ENCODE assay signal across 9 cellular contexts in the genomic region with DNA sequence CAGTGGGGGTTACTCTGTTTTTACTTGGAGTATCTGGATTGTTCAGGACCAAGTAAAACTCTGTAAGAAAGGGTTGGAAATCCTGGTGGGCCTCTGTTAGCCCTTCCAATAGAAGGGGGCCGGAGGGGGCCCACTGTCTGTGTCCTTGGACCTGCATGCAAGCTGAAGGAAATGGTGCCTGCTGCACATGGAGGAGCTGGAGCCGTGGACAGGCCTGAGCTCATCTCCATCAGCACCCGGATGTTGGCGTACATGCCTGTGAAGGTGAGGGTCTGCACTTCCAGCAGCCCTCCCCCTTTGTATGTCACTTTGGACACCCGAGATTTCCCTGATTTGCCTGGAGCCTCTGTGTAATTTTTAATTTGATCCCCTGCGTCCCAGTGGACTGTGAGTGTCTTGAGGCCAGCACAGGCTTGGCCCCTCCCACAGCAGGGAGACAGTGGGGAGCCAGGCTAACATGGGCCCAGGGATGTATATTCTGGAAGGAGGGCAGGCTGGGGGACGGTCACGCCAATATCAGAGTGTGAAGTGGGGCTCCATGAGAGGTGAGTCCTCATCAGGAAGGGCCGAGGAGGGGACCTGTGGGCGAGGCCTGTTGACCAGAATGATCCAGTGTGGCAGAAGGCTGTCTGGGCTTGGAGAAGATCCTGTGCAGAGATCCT. TPM values are rescaled to one million over a fixed set of nuclear protein-coding genes. Genes with fewer than 3 reads are reported as not detected.
DNase-seq lines count a peak whose midpoint lies in the region; ATAC-seq and TF ChIP-seq lines count a peak whose summit lies in the region.
"Had no signal": no experiment of that assay in that cellular context is flagged by ENCODE, and none has a peak within 500 bp of the region (broad histone marks: within the 10 kb centered on the region; RNA-seq: fewer than 3 reads in every experiment).

No MANE protein-coding gene starts in this region.

- TF ChIP-seq CTCF in HCT116 (IDR thresholded peaks at IDR 0.05 in 2 of 3, conservative IDR thresholded peaks at IDR 0.05 in 1 of 3; ENCODE audit: borderline replicate concordance in 1 of 3, insufficient read depth in 1 of 3, low read depth in 2 of 3, low read length in 2 of 3) (no peak), epithelial cell of proximal tubule (conservative IDR thresholded peaks at IDR 0.05; ENCODE audit: low read depth, low read length) (no peak), smooth muscle cell (IDR thresholded peaks at IDR 0.05; ENCODE audit: borderline replicate concordance, insufficient read depth, poor library complexity, severe bottlenecking) (no peak)

- H4K20me1 ChIP-seq in HCT116 (ENCODE audit: insufficient read depth) (no peaks in the 10 kb centered on the region), smooth muscle cell (ENCODE audit: low read depth) (no peaks in the 10 kb centered on the region)

- peaks cover 0 to 5% (median 5%) of the 10 kb centered on the region in 3 donors for H3K9me3 Mint-ChIP-seq in T-cell

- POLR2A ChIA-PET in HCT116 (lab: Charles Lee) = interaction anchor here (0.6 kb wide), 1 partner anchor 21 kb away, joined by 3 read pairs; no protein-coding TSS in a partner anchor
- POLR2A ChIA-PET in T-cell (lab: Charles Lee) = no interaction called here

- H3K4me1 ChIP-seq in HCT116 (ENCODE audit: control insufficient read depth in 1 of 2, insufficient read depth in 2 of 2, low read length in 2 of 2) (peaks cover 24 to 38% of the 10 kb centered on the region in 2 experiments), smooth muscle cell (ENCODE audit: low read depth) (peaks cover 50% of the 10 kb centered on the region)

- H3K36me3 ChIP-seq in HCT116 (ENCODE audit: control insufficient read depth in 1 of 2, insufficient read depth in 2 of 2, low read length in 2 of 2) = no peaks in the 10 kb centered on the region
- H3K36me3 ChIP-seq in smooth muscle cell (ENCODE audit: low read depth) = no peaks in the 10 kb centered on the region
- peaks cover 11% of the 10 kb centered on the region for H3K36me3 ChIP-seq in MG63

- TF ChIP-seq POLR2A in HCT116 (IDR thresholded peaks at IDR 0.05; ENCODE audit: borderline replicate concordance, extremely low read depth, insufficient read depth, insufficient read length) = no peak

- H3K27me3 ChIP-seq in HCT116 (ENCODE audit: insufficient read depth, low read length) (no peaks in the 10 kb centered on the region), smooth muscle cell (ENCODE audit: low read depth) (no peaks in the 10 kb centered on the region), MG63 (no peaks in the 10 kb centered on the region)

- intact Hi-C loops in HCT116 (cut with micrococcal nuclease) = no loop called here

- DNase-seq in HCT116 (ENCODE audit: low read depth, low spot score) (no peak), T-cell (no peak), epithelial cell of proximal tubule (ENCODE audit: low read depth) (no peak), smooth muscle cell (lab: John Stamatoyannopoulos, UW; ENCODE audit: unreplicated experiment) (no peak), MG63 (no peak), dedifferentiated amniotic fluid mesenchymal stem cell (ENCODE audit: extremely low spot score) (no peak)
- DNase-seq: NCI-H146 had no signal

- H3K79me2 ChIP-seq in HCT116 (ENCODE audit: insufficient read depth, low read length) (peaks cover 56% of the 10 kb centered on the region; the same call in 1 of the 2 replicates), smooth muscle cell (ENCODE audit: low read depth) (peaks cover 89% of the 10 kb centered on the region)

- peaks cover 0 to 8% of the 10 kb centered on the region in 2 experiments; a peak in 1 of 4 replicates for H3K9me3 ChIP-seq in HCT116 (ENCODE audit: control insufficient read depth in 1 of 2, insufficient read depth in 1 of 2, low read depth in 1 of 2, low read length in 2 of 2)
- H3K9me3 ChIP-seq in smooth muscle cell (replicated peaks; ENCODE audit: low read depth) = no peaks in the 10 kb centered on the region
- H3K9me3 ChIP-seq in MG63 = peaks cover 6% of the 10 kb centered on the region; the same call in 1 of the 2 replicates

- H3K4me1 Mint-ChIP-seq in T-cell = peaks cover 52 to 72% (median 63%) of the 10 kb centered on the region in 3 donors

- no peaks in the 10 kb centered on the region for H3K27me3 Mint-ChIP-seq in T-cell

- H2AFZ ChIP-seq in HCT116 (ENCODE audit: low read depth, low read length, poor library complexity, severe bottlenecking) (no peak overlapping the region), smooth muscle cell (ENCODE audit: low read depth) (no peak overlapping the region)

- peak overlapping the region in 2 of 3 donors; percentile 16 to 45 for H3K4me3 Mint-ChIP-seq in T-cell

- peaks cover 9% of the 10 kb centered on the region for H3K36me3 Mint-ChIP-seq in T-cell

- RAD21 ChIA-PET in HCT116 (lab: Charles Lee; ENCODE audit: low non-redundant PET in 1 of 2, low total read pairs in 2 of 2, uncharacterized antibody in 2 of 2, unreplicated experiment in 2 of 2) = no interaction called here

- H3F3A ChIP-seq in smooth muscle cell (ENCODE audit: low read depth) = peaks cover 48% of the 10 kb centered on the region

- no TSS peak for BruUV-seq in HCT116 (replicated peaks; lab: Mats Ljungman, UMichigan)

- H3K4me2 ChIP-seq in HCT116 (ENCODE audit: low read length) (peak overlapping the region; percentile 87), smooth muscle cell (peak overlapping the region; percentile 63)

- H3K4me3 ChIP-seq in HCT116 (replicated peaks in 1 of 2; ENCODE audit: low read depth in 1 of 2, low read length in 2 of 2) = peak overlapping the region in 1 of 2 experiments; percentile 39; a peak in 3 of 4 replicates
- peak overlapping the region; percentile 12 for H3K4me3 ChIP-seq in epithelial cell of proximal tubule (ENCODE audit: low read depth, low read length)
- no peak overlapping the region for H3K4me3 ChIP-seq in smooth muscle cell
- H3K4me3 ChIP-seq in MG63 = no peak overlapping the region

- ATAC-seq in HCT116 (no peak; the same call in 1 of the 2 replicates), T-cell (replicated peaks in 1 of 4) (no peak), HG03108 (IDR thresholded peaks at IDR 0.05; ENCODE audit: unreplicated experiment) (no peak), GM21786 (IDR thresholded peaks at IDR 0.05; ENCODE audit: unreplicated experiment) (no peak)

- CTCF ChIA-PET in HCT116 (lab: Charles Lee) = no interaction called here
- CTCF ChIA-PET in T-cell (lab: Charles Lee) = no interaction called here

- H3K9ac ChIP-seq in HCT116 (ENCODE audit: low read length) (peak overlapping the region; percentile 46), smooth muscle cell (ENCODE audit: low read depth) (peak overlapping the region; percentile 87)

- H3K27ac Mint-ChIP-seq in T-cell = peak overlapping the region in 1 of 2 donors; percentile 68

- H3K27ac ChIP-seq in HCT116 (ENCODE audit: low read depth, low read length) (peak overlapping the region; percentile 56), smooth muscle cell (ENCODE audit: low read depth) (peak overlapping the region; percentile 98)

- no peaks in the 10 kb centered on the region for H3K9me2 ChIP-seq in HCT116 (ENCODE audit: insufficient read depth)

- no peak for TF ChIP-seq RAD21 in HCT116 (IDR thresholded peaks at IDR 0.05; ENCODE audit: low read depth)

- WGBS in smooth muscle cell (ENCODE audit: low lambda C conversion rate) = 65% methylated on average over 10 of the region's 10 CpGs

TF ChIP-seq in HCT116, 20 proteins besides CTCF, POLR2A, EP300 and RAD21:
- TF ChIP-seq ZNF274 (IDR thresholded peaks at IDR 0.05; ENCODE audit: low read depth, low read length) = no peak
- TF ChIP-seq ZFX (IDR thresholded peaks at IDR 0.05) = no peak
- no peak for TF ChIP-seq EZH2phosphoT487 (IDR thresholded peaks at IDR 0.05; ENCODE audit: borderline replicate concordance)
- TF ChIP-seq, protein P1, sequence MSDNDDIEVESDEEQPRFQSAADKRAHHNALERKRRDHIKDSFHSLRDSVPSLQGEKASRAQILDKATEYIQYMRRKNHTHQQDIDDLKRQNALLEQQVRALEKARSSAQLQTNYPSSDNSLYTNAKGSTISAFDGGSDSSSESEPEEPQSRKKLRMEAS (IDR thresholded peaks at IDR 0.05) = no peak
- no peak for TF ChIP-seq FOSL1 (IDR thresholded peaks at IDR 0.05; ENCODE audit: low read depth)
- no peak for TF ChIP-seq JUND (IDR thresholded peaks at IDR 0.05)
- no peak for TF ChIP-seq SP1 (IDR thresholded peaks at IDR 0.05; ENCODE audit: low read depth)
- TF ChIP-seq SIN3A (IDR thresholded peaks at IDR 0.05; ENCODE audit: low read depth) = no peak
- TF ChIP-seq CBX3 (IDR thresholded peaks at IDR 0.05; ENCODE audit: low read depth) = no peak
- TF ChIP-seq, protein P2, sequence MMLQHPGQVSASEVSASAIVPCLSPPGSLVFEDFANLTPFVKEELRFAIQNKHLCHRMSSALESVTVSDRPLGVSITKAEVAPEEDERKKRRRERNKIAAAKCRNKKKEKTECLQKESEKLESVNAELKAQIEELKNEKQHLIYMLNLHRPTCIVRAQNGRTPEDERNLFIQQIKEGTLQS (IDR thresholded peaks at IDR 0.05) = no peak
- no peak for TF ChIP-seq EZH2 (IDR thresholded peaks at IDR 0.05)

RNA-seq across cellular contexts. Expression of a gene that starts 16.8 kb away (rescaled TPM):
- total RNA-seq in HCT116 (2021; ENCODE audit: unreplicated experiment) (40.8 TPM), T-cell (10 to 100 TPM; 22.2 to 29.7 (median 23.5) TPM), epithelial cell of proximal tubule (52.1 and 71.2 TPM in 2 replicates), smooth muscle cell (76.4 and 91.0 TPM in 2 replicates)
- 23.0 and 26.1 TPM in 2 replicates for polyA plus RNA-seq in HCT116 (2012)
- polyA plus RNA-seq in smooth muscle cell = 152 and 162 TPM in 2 replicates
- total RNA-seq in MG63 (2014; rRNA removed; shearing (Covaris generic); ENCODE audit: low replicate concordance) = 107 and 149 TPM in 2 replicates
